ENCODE assay signal across 2 cellular contexts in genomic region chr12:64475518-64475917, GRCh38.
TF ChIP-seq lines count a peak whose summit lies in the region.

No MANE protein-coding gene starts in this region.

TF ChIP-seq in A549, 52 proteins besides CTCF, POLR2A, EP300 and RAD21:
- TF ChIP-seq KDM1A (IDR thresholded peaks at IDR 0.05; ENCODE audit: low read depth) (0 out of 2 replicates have a peak, but pooled peaks have one; percentile 61), FOSB (CRISPR knock-in tag; IDR thresholded peaks at IDR 0.05) (no peak)

TF ChIP-seq in K562, 482 proteins besides CTCF, POLR2A, EP300 and RAD21:
- TF ChIP-seq TAF1 (IDR thresholded peaks at IDR 0.05; ENCODE audit: control insufficient read depth, extremely low read depth, insufficient read depth, low read length, severe bottlenecking) (no peak), ZEB2 (IDR thresholded peaks at IDR 0.05) (no peak), RFX5 (IDR thresholded peaks at IDR 0.05; ENCODE audit: low read depth, low read length) (no peak), WHSC1 (IDR thresholded peaks at IDR 0.05; ENCODE audit: low read length) (no peak), NCOA4 (IDR thresholded peaks at IDR 0.05; ENCODE audit: partially characterized antibody) (no peak), RBM25 (IDR thresholded peaks at IDR 0.05; ENCODE audit: low read depth, low read length, severe bottlenecking) (peak; percentile 48), PRPF4 (IDR thresholded peaks at IDR 0.05; ENCODE audit: insufficient read depth, low read depth, low read length, poor library complexity, severe bottlenecking) (no peak), E2F8 (IDR thresholded peaks at IDR 0.05; ENCODE audit: low read depth, partially characterized antibody) (no peak), ZKSCAN3 (CRISPR knock-in tag; IDR thresholded peaks at IDR 0.05) (no peak), ZNF57 (CRISPR knock-in tag; IDR thresholded peaks at IDR 0.05) (no peak), MED1 (CRISPR knock-in tag; IDR thresholded peaks at IDR 0.05; ENCODE audit: borderline replicate concordance) (no peak), ZNF146 (CRISPR knock-in tag; IDR thresholded peaks at IDR 0.05; ENCODE audit: unreplicated experiment) (peak; percentile 76)
TF ChIP-seq in K562: peak in this region for 2.
